Comparison of ENCODE assay signal across 21 cellular contexts in genomic region chr13:34414616-34415015, GRCh38.
"Had no signal": no experiment of that assay in that cellular context is flagged by ENCODE, and none has a peak within 500 bp of the region (broad histone marks: within the 10 kb centered on the region; RNA-seq: fewer than 3 reads in every experiment).

No MANE protein-coding gene starts in this region.

- H3K4me3 Mint-ChIP-seq: T-cell had no signal

- H3K4me2 ChIP-seq: KMS-11 had no signal

- H3K4me1 Mint-ChIP-seq: T-cell had no signal

- H3K27ac ChIP-seq: KMS-11, RWPE1 had no signal

- H3K9me3 ChIP-seq: SK-N-SH had no signal

- H3K9me2 ChIP-seq: SK-N-SH had no signal

- H3K27ac Mint-ChIP-seq: T-cell had no signal

- ATAC-seq: HepG2, Panc1, T-cell had no signal

- H3K27me3 Mint-ChIP-seq: T-cell had no signal

- H3K9ac ChIP-seq: KMS-11, SK-N-SH had no signal

- DNase-seq: IMR-90, Kasumi-1, MM.1S, NCI-H1092 treated with DMSO at 0.1 percent for 48 hours, NCI-H1436, NCI-H187, NCI-H2029, NCI-H2081 treated with DMSO at 0.1 percent for 48 hours, NCI-H2227 treated with DMSO at 0.1 percent for 48 hours, NCI-H510A, NCI-H524 treated with DMSO at 0.1 percent for 48 hours, NCI-H69, NCI-H774, SHP77, SK-N-SH, SW 1271, T-cell had no signal

- H3K36me3 Mint-ChIP-seq: T-cell had no signal
